ENCODE assay signal across 10 cellular contexts in genomic region chr17:55444471-55445441, GRCh38. TPM values are rescaled to one million over a fixed set of nuclear protein-coding genes. Genes with fewer than 3 reads are reported as not detected.
DNase-seq lines count a peak whose midpoint lies in the region; ATAC-seq and TF ChIP-seq lines count a peak whose summit lies in the region.
"Had no signal": no experiment of that assay in that cellular context is flagged by ENCODE, and none has a peak within 500 bp of the region (broad histone marks: within the 10 kb centered on the region; RNA-seq: fewer than 3 reads in every experiment).

No MANE protein-coding gene starts in this region.

- H3K27ac ChIP-seq in endodermal cell (ENCODE audit: low read depth, low read length) (no peak overlapping the region), subcutaneous abdominal adipose tissue (ENCODE audit: low read depth, low read length) (peak overlapping the region; percentile 63), spleen (peak overlapping the region in 4 of 8 donors; percentile 8 to 46 (median 38))

- ATAC-seq in GM19463 (IDR thresholded peaks at IDR 0.05; ENCODE audit: unreplicated experiment) = peak; percentile 82
- peak; percentile 86 for ATAC-seq in HG03342 (IDR thresholded peaks at IDR 0.05; ENCODE audit: unreplicated experiment)

- H3K9ac ChIP-seq in endodermal cell (ENCODE audit: extremely low read depth, low read length, poor library complexity, severe bottlenecking) = no peak overlapping the region
- peak overlapping the region in 4 of 5 donors; percentile 4 to 61 (median 35) for H3K9ac ChIP-seq in subcutaneous abdominal adipose tissue (ENCODE audit: low read length in 5 of 5)

- H3K9me3 Mint-ChIP-seq in endodermal cell = peaks cover 1% of the 10 kb centered on the region

- no peak for TF ChIP-seq CTCF in endodermal cell (conservative IDR thresholded peaks at IDR 0.05)
- no peak for TF ChIP-seq CTCF in spleen (IDR thresholded peaks at IDR 0.05 in 8 of 11, conservative IDR thresholded peaks at IDR 0.05 in 3 of 11)

- H3K27me3 ChIP-seq in endodermal cell (ENCODE audit: control insufficient read depth, insufficient read depth, low read length, poor library complexity, severe bottlenecking) (no peaks in the 10 kb centered on the region), subcutaneous abdominal adipose tissue (ENCODE audit: control insufficient read depth in 5 of 5, insufficient read depth in 4 of 5, low read length in 5 of 5) (no peaks in the 10 kb centered on the region), spleen (replicated peaks in 1 of 7) (no peaks in the 10 kb centered on the region)

- H3K4me1 ChIP-seq in endodermal cell (ENCODE audit: control insufficient read depth, insufficient read depth, low read length) (peaks cover 13% of the 10 kb centered on the region), subcutaneous abdominal adipose tissue (ENCODE audit: control insufficient read depth in 5 of 5, insufficient read depth in 5 of 5, low read length in 5 of 5) (peaks cover 8 to 83% (median 66%) of the 10 kb centered on the region in 5 donors), spleen (peaks cover 0 to 19% (median 3%) of the 10 kb centered on the region in 6 donors)

- no peak for TF ChIP-seq POLR2A in spleen (IDR thresholded peaks at IDR 0.05)

- DNase-seq in endodermal cell (no peak), spleen (no peak), NCI-H2196 treated with DMSO at 0.1 percent for 48 hours (lab: John Stamatoyannopoulos, UW; ENCODE audit: unreplicated experiment) (no peak)
- no peak for DNase-seq in activated naive CD4-positive, alpha-beta T cell treated with Interleukin-2 at 50 U/mL for 16 hours
- DNase-seq: NCI-H187 treated with DMSO at 0.1 percent for 48 hours had no signal

- H3K27me3 Mint-ChIP-seq in endodermal cell (ENCODE audit: insufficient read depth) = peaks cover 1% of the 10 kb centered on the region

- H3K4me1 Mint-ChIP-seq in endodermal cell = peaks cover 52% of the 10 kb centered on the region

- intact Hi-C loops in spleen (cut with DNase I; ENCODE audit: low total_unique reads) = no loop called here

- H3K27ac Mint-ChIP-seq in endodermal cell = peak overlapping the region; percentile 56
- H3K27ac Mint-ChIP-seq: brain had no signal

- peak overlapping the region; percentile 21 for H3K4me3 Mint-ChIP-seq in endodermal cell
- H3K4me3 Mint-ChIP-seq: brain had no signal

- H3K36me3 ChIP-seq in endodermal cell (ENCODE audit: control insufficient read depth, insufficient read depth, low read length) (no peaks in the 10 kb centered on the region), subcutaneous abdominal adipose tissue (ENCODE audit: control insufficient read depth in 5 of 5, insufficient read depth in 5 of 5, low read length in 5 of 5) (no peaks in the 10 kb centered on the region), spleen (no peaks in the 10 kb centered on the region)

- 74% methylated on average over 6 of the region's 6 CpGs; no CpG with 5 or more reads in 1 of the 2 experiments for WGBS in endodermal cell (ENCODE audit: insufficient coverage in 1 of 2, insufficient read length in 1 of 2), 2 experiments
- 63 to 79% (median 66%) methylated on average over 6 of the region's 6 CpGs for WGBS in spleen, 5 donors

- H3K4me3 ChIP-seq in endodermal cell (ENCODE audit: low read length) = peak overlapping the region; percentile 37
- H3K4me3 ChIP-seq in subcutaneous abdominal adipose tissue (ENCODE audit: low read depth in 1 of 5, low read length in 5 of 5) = no peak overlapping the region
- no peak overlapping the region for H3K4me3 ChIP-seq in spleen
- H3K4me3 ChIP-seq: skin epidermis had no signal

- no peaks in the 10 kb centered on the region for H3K36me3 Mint-ChIP-seq in endodermal cell (ENCODE audit: low read depth)
- H3K36me3 Mint-ChIP-seq: brain had no signal

- H3K9me3 ChIP-seq in endodermal cell (ENCODE audit: control insufficient read depth, low read length) (peaks cover 3% of the 10 kb centered on the region), subcutaneous abdominal adipose tissue (ENCODE audit: control insufficient read depth in 5 of 5, low read length in 5 of 5) (no peaks in the 10 kb centered on the region), spleen (no peaks in the 10 kb centered on the region)

RNA-seq across cellular contexts. Expression of gene MMD, which starts 23.1 kb away (rescaled TPM):
- total RNA-seq in endodermal cell = 10 to 100 TPM; 40.1 to 40.2 TPM
- 57.9 TPM for polyA plus RNA-seq in endodermal cell (2013, experiment 1 of 2)
- 59.9 TPM for polyA plus RNA-seq in endodermal cell (2013, experiment 2 of 2)
- total RNA-seq in spleen = 10 to 100 TPM; 25.8 to 47.9 (median 42.7) TPM
- polyA plus RNA-seq in spleen = 10 to 100 TPM; 18.6 to 23.6 (median 19.0) TPM
